9 cellular contexts compared by ENCODE assay signal in genomic region chr11:45182902-45183301, GRCh38. TPM values are rescaled to one million over a fixed set of nuclear protein-coding genes. Genes with fewer than 3 reads are reported as not detected.
A peak's percentile ranks its signal among the peaks of the same experiment; 100 is the strongest.
DNase-seq lines count a peak whose midpoint lies in the region; ATAC-seq and TF ChIP-seq lines count a peak whose summit lies in the region.
"Had no signal": no experiment of that assay in that cellular context is flagged by ENCODE, and none has a peak within 500 bp of the region (broad histone marks: within the 10 kb centered on the region; RNA-seq: fewer than 3 reads in every experiment).

No MANE protein-coding gene starts in this region.

- intact Hi-C loops in activated CD4-positive, alpha-beta memory T cell treated with anti-CD3 and anti-CD28 coated beads for 36 hours (cut with micrococcal nuclease) = no loop called here

- H3K27ac Mint-ChIP-seq in chondrocyte (ENCODE audit: unreplicated experiment) (no peak overlapping the region), neural crest cell (ENCODE audit: unreplicated experiment) (no peak overlapping the region)
- H3K27ac Mint-ChIP-seq in activated CD4-positive, alpha-beta memory T cell treated with anti-CD3 and anti-CD28 coated beads for 36 hours = no peak overlapping the region
- H3K27ac Mint-ChIP-seq in CD8-positive, alpha-beta memory T cell = no peak overlapping the region

- H3K4me1 Mint-ChIP-seq in chondrocyte (ENCODE audit: low read depth) (peaks cover 37% of the 10 kb centered on the region), neural crest cell (peaks cover 9% of the 10 kb centered on the region)
- H3K4me1 Mint-ChIP-seq in activated CD4-positive, alpha-beta memory T cell treated with anti-CD3 and anti-CD28 coated beads for 36 hours (ENCODE audit: low read depth) = peaks cover 12% of the 10 kb centered on the region
- H3K4me1 Mint-ChIP-seq in CD8-positive, alpha-beta memory T cell = peaks cover 15 to 21% (median 17%) of the 10 kb centered on the region in 3 donors

- H3K79me2 ChIP-seq in DND-41 (ENCODE audit: insufficient read depth, low read length) = no peaks in the 10 kb centered on the region

- CTCF ChIA-PET in activated CD4-positive, alpha-beta memory T cell treated with anti-CD3 and anti-CD28 coated beads for 36 hours (lab: Charles Lee) = interaction anchor here (0.7 to 1.0 kb wide), 3 partner anchors 72 to 246 kb away, joined by 3 read pairs; no protein-coding TSS in a partner anchor
- CTCF ChIA-PET in CD8-positive, alpha-beta memory T cell (lab: Charles Lee) = interaction anchor here (2.4 kb wide), 1 partner anchor 51 kb away, joined by 5 read pairs; no protein-coding TSS in a partner anchor

- H3K36me3 Mint-ChIP-seq in chondrocyte (ENCODE audit: low read depth) (peaks cover 14% of the 10 kb centered on the region), neural crest cell (ENCODE audit: low read depth) (peaks cover 7% of the 10 kb centered on the region)
- peaks cover 2% of the 10 kb centered on the region for H3K36me3 Mint-ChIP-seq in activated CD4-positive, alpha-beta memory T cell treated with anti-CD3 and anti-CD28 coated beads for 36 hours
- H3K36me3 Mint-ChIP-seq in CD8-positive, alpha-beta memory T cell = peaks cover under 1 to 13% (median 5%) of the 10 kb centered on the region in 3 donors

- H3K9me3 Mint-ChIP-seq in chondrocyte (ENCODE audit: low read depth) (no peaks in the 10 kb centered on the region), neural crest cell (no peaks in the 10 kb centered on the region)
- H3K9me3 Mint-ChIP-seq in activated CD4-positive, alpha-beta memory T cell treated with anti-CD3 and anti-CD28 coated beads for 36 hours = no peaks in the 10 kb centered on the region
- no peaks in the 10 kb centered on the region for H3K9me3 Mint-ChIP-seq in CD8-positive, alpha-beta memory T cell

- no peak for ATAC-seq in DND-41 (ENCODE audit: insufficient read depth, low read depth)

- H3K4me2 ChIP-seq in DND-41 (ENCODE audit: insufficient read depth, low read length) = no peak overlapping the region

- H2AFZ ChIP-seq in DND-41 (ENCODE audit: low read depth, low read length) = no peak overlapping the region

- H3K4me1 ChIP-seq in DND-41 (ENCODE audit: insufficient read depth, low read length) = no peaks in the 10 kb centered on the region
- H3K4me1 ChIP-seq in CD8-positive, alpha-beta memory T cell (ENCODE audit: insufficient read depth, low read length) = peaks cover 10% of the 10 kb centered on the region

- no peaks in the 10 kb centered on the region for H3K9me3 ChIP-seq in DND-41 (ENCODE audit: insufficient read depth, low read length, severe bottlenecking)
- H3K9me3 ChIP-seq in CD8-positive, alpha-beta memory T cell (ENCODE audit: low read length) = no peaks in the 10 kb centered on the region

- H3K27ac ChIP-seq in DND-41 (ENCODE audit: low read length) = no peak overlapping the region
- no peak overlapping the region for H3K27ac ChIP-seq in CD8-positive, alpha-beta memory T cell (ENCODE audit: low read depth, low read length)

- POLR2A ChIA-PET in activated CD4-positive, alpha-beta memory T cell treated with anti-CD3 and anti-CD28 coated beads for 36 hours (lab: Charles Lee) = no interaction called here
- POLR2A ChIA-PET in CD8-positive, alpha-beta memory T cell (lab: Charles Lee) = no interaction called here

- no peak overlapping the region for H3K9ac ChIP-seq in DND-41 (ENCODE audit: low read depth, low read length)

- no peaks in the 10 kb centered on the region for H4K20me1 ChIP-seq in DND-41 (ENCODE audit: insufficient read depth, low read length)

- TF ChIP-seq CTCF in DND-41 (IDR thresholded peaks at IDR 0.05; ENCODE audit: borderline replicate concordance, extremely low read depth, low read length, poor library complexity, severe bottlenecking) = peak; percentile 42
- TF ChIP-seq CTCF in chondrocyte (IDR thresholded peaks at IDR 0.05) = peak; percentile 76
- peak; percentile 55 for TF ChIP-seq CTCF in neural crest cell (conservative IDR thresholded peaks at IDR 0.05)

- no peaks in the 10 kb centered on the region for H3K27me3 ChIP-seq in DND-41 (ENCODE audit: insufficient read depth, low read length, poor library complexity)
- peaks cover 7% of the 10 kb centered on the region for H3K27me3 ChIP-seq in CD8-positive, alpha-beta memory T cell (ENCODE audit: insufficient read depth, low read length, poor library complexity, severe bottlenecking)

- no peak overlapping the region for H3K4me3 ChIP-seq in DND-41 (ENCODE audit: low read depth in 1 of 2, low read length in 2 of 2)
- no peak overlapping the region for H3K4me3 ChIP-seq in CD8-positive, alpha-beta memory T cell (ENCODE audit: low read length)

- DNase-seq in DND-41 (no peak), HuH-7.5 (ENCODE audit: low spot score) (peak; percentile 42), chondrocyte (ENCODE audit: low spot score) (no peak), neural crest cell (ENCODE audit: low read depth, low spot score) (no peak), superior temporal gyrus (ENCODE audit: extremely low spot score) (no peak), GOT3 (lab: John Stamatoyannopoulos, UW) (no peak)
- no peak for DNase-seq in activated CD4-positive, alpha-beta memory T cell treated with anti-CD3 and anti-CD28 coated beads for 36 hours
- no peak for DNase-seq in CD8-positive, alpha-beta memory T cell
- DNase-seq: NCI-H1694 had no signal

- no peaks in the 10 kb centered on the region for H3K27me3 Mint-ChIP-seq in chondrocyte (ENCODE audit: low read depth)
- peaks cover 3% of the 10 kb centered on the region for H3K27me3 Mint-ChIP-seq in neural crest cell (ENCODE audit: low read depth)
- peaks cover 16% of the 10 kb centered on the region for H3K27me3 Mint-ChIP-seq in activated CD4-positive, alpha-beta memory T cell treated with anti-CD3 and anti-CD28 coated beads for 36 hours
- peaks cover 6 to 8% of the 10 kb centered on the region in 2 donors for H3K27me3 Mint-ChIP-seq in CD8-positive, alpha-beta memory T cell

- H3K4me3 Mint-ChIP-seq in chondrocyte (ENCODE audit: unreplicated experiment) (no peak overlapping the region), neural crest cell (peak overlapping the region; percentile 19)
- H3K4me3 Mint-ChIP-seq in activated CD4-positive, alpha-beta memory T cell treated with anti-CD3 and anti-CD28 coated beads for 36 hours = no peak overlapping the region
- peak overlapping the region in 1 of 7 donors; percentile 69 for H3K4me3 Mint-ChIP-seq in CD8-positive, alpha-beta memory T cell

- no peaks in the 10 kb centered on the region for H3K36me3 ChIP-seq in DND-41 (ENCODE audit: insufficient read depth, low read length)
- H3K36me3 ChIP-seq in CD8-positive, alpha-beta memory T cell (ENCODE audit: insufficient read depth, low read length) = peaks cover 14% of the 10 kb centered on the region

RNA-seq across cellular contexts. Expression of gene PRDM11, which starts 36.5 kb away (rescaled TPM):
- total RNA-seq in chondrocyte (32.9 to 35.1 TPM (median 35.0 TPM) in 3 replicates), neural crest cell (13.1 and 15.2 TPM in 2 replicates)
- 1 to 10 TPM; 1.1 to 1.2 TPM for total RNA-seq in activated CD4-positive, alpha-beta memory T cell treated with anti-CD3 and anti-CD28 coated beads for 36 hours
- 1 to 10 TPM; 5.6 to 7.7 TPM for total RNA-seq in CD8-positive, alpha-beta memory T cell
- 3.1 TPM for polyA plus RNA-seq in CD8-positive, alpha-beta memory T cell
